ENCODE assay signal across 13 cellular contexts in the genomic region with DNA sequence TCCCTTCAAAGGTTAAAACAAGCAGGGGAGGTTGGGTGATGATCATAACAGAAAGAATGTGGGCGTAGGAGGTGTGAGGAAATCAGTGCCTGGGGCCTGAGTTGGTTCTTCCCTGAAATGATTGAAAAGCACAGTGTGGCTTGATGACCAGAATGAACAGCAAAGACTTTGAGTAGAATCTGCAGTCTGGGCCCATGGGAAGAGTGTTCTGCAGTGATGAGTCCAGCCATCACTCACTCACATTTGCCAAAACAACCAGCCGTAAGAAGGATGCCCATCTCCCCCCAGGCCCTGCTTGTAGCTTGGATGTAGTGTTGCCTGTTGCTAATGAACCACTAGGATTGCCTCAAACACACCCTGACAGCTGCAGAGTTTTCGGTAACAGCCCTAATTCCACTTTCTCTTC.
DNase-seq lines count a peak whose midpoint lies in the region; ATAC-seq and TF ChIP-seq lines count a peak whose summit lies in the region.
"Had no signal": no experiment of that assay in that cellular context is flagged by ENCODE, and none has a peak within 500 bp of the region (broad histone marks: within the 10 kb centered on the region; RNA-seq: fewer than 3 reads in every experiment).

No MANE protein-coding gene starts in this region.

- H3K4me1 ChIP-seq in BE2C = no peaks in the 10 kb centered on the region

- CTCF ChIA-PET in HEK293T (lab: Yijun Ruan, JAX) = no interaction called here

- H3K36me3 ChIP-seq in BE2C = no peaks in the 10 kb centered on the region
- H3K36me3 ChIP-seq: WERI-Rb-1 had no signal

- no peaks in the 10 kb centered on the region for H3K27me3 ChIP-seq in BE2C

- H3K9me3 ChIP-seq in BE2C = no peaks in the 10 kb centered on the region

- POLR2A ChIA-PET in HEK293T (lab: Yijun Ruan, JAX) = no interaction called here

- no peak for TF ChIP-seq CTCF in epithelial cell of proximal tubule (conservative IDR thresholded peaks at IDR 0.05; ENCODE audit: low read depth, low read length)
- TF ChIP-seq CTCF in omental fat pad (IDR thresholded peaks at IDR 0.05) = no peak
- TF ChIP-seq CTCF in BE2C (IDR thresholded peaks at IDR 0.05; ENCODE audit: low read depth, low read length) = no peak

- DNase-seq in EL = peak; percentile 90
- DNase-seq in NCI-H2171 treated with DMSO at 0.1 percent for 48 hours (lab: John Stamatoyannopoulos, UW) = peak; percentile 89
- peak; percentile 1 for DNase-seq in epithelial cell of proximal tubule (ENCODE audit: low read depth)
- DNase-seq in omental fat pad (ENCODE audit: low spot score) = no peak
- DNase-seq in BE2C = no peak
- DNase-seq in inferior parietal cortex (ENCODE audit: extremely low spot score) = no peak
- no peak for DNase-seq in T-helper 1 cell
- no peak for DNase-seq in HEK293T (ENCODE audit: extremely low spot score)
- DNase-seq: activated T-cell treated with anti-CD3 and anti-CD28 coated beads, Interleukin-2, amount 50 U/mL, for 72 hours; SHP77; WERI-Rb-1 had no signal

- H3K4me3 ChIP-seq in epithelial cell of proximal tubule (ENCODE audit: low read depth, low read length) (no peak overlapping the region), BE2C (ENCODE audit: low read depth, low read length) (no peak overlapping the region)

- ATAC-seq in omental fat pad (ENCODE audit: low FRiP score) = peak; percentile 85
- ATAC-seq: activated T-cell treated with anti-CD3 and anti-CD28 coated beads, Interleukin-2, amount 50 U/mL, for 72 hours; natural killer cell treated with Interleukin-12 subunit alpha and Interleukin-12 subunit beta and Interleukin-15 and Interleukin-18, amount 100 ng/mL, for 72 hours; stimulated activated memory B cell treated with anti-CD40 and anti-IgM and Interleukin-4, amounts not matched to agents 10 μg/mL and 1 μg/mL and 100 μg/mL, for 72 hours had no signal

TF ChIP-seq in HEK293T, 16 proteins besides CTCF, POLR2A, EP300 and RAD21:
- TF ChIP-seq L3MBTL2 (conservative IDR thresholded peaks at IDR 0.05) = no peak
- no peak for TF ChIP-seq TARDBP (IDR thresholded peaks at IDR 0.05)
- TF ChIP-seq PKNOX1 (IDR thresholded peaks at IDR 0.05) = no peak
TF ChIP-seq in HEK293T: peak in this region for 0.

Comparison
In these comparisons a context has a peak if more than half of its experiments do, and no peak if none do; other contexts are left out.
1. DNase-seq: peak in EL (single experiment), NCI-H2171 treated with DMSO at 0.1 percent for 48 hours (single experiment) and epithelial cell of proximal tubule (single experiment); none in omental fat pad (single experiment), BE2C (single experiment), inferior parietal cortex (single experiment), T-helper 1 cell (0 of 5) and HEK293T (single experiment).